Comparison of ENCODE assay signal across 18 cellular contexts in genomic region chr13:50285283-50285682, GRCh38.
DNase-seq lines count a peak whose midpoint lies in the region; ATAC-seq, FAIRE-seq and TF ChIP-seq lines count a peak whose summit lies in the region.
"Had no signal": no experiment of that assay in that cellular context is flagged by ENCODE, and none has a peak within 500 bp of the region (broad histone marks: within the 10 kb centered on the region; RNA-seq: fewer than 3 reads in every experiment).

No MANE protein-coding gene starts in this region.

- peaks cover 60% of the 10 kb centered on the region for H3K4me1 Mint-ChIP-seq in CD14-positive monocyte

- peak overlapping the region; percentile 75 to 91 (median 88) for H3K27ac Mint-ChIP-seq in CD14-positive monocyte
- H3K27ac Mint-ChIP-seq: CD4-positive, alpha-beta memory T cell had no signal

- no peak overlapping the region for H3K9ac ChIP-seq in OCI-LY3 (ENCODE audit: low read length)

- H3K36me3 ChIP-seq in OCI-LY3 (replicated peaks; ENCODE audit: low read depth, low read length) = peaks cover 6% of the 10 kb centered on the region

- DNase-seq in CD14-positive monocyte (ENCODE audit: low spot score) = no peak
- DNase-seq in GM19239 (ENCODE audit: insufficient read length, low spot score) = no peak
- DNase-seq in posterior vena cava (ENCODE audit: low spot score) = no peak
- DNase-seq in D341Med (ENCODE audit: low spot score) = no peak
- no peak for DNase-seq in HK-2 (ENCODE audit: unreplicated experiment)
- DNase-seq: CD4-positive, alpha-beta memory T cell; EL; NCI-H1105; NCI-H1694 treated with DMSO at 0.1 percent for 48 hours; NCI-H345; NCI-H526 treated with DMSO at 0.1 percent for 48 hours; NK-92 treated with Interleukin-12 subunit alpha and Interleukin-12 subunit beta, amount 100 ng/mL, for 24 hours; SHP77 had no signal

- peaks cover 7% of the 10 kb centered on the region for H3K9me3 ChIP-seq in OCI-LY3 (ENCODE audit: insufficient read depth, low read length)

- H3K4me3 ChIP-seq in OCI-LY3 (ENCODE audit: low read length) = peak overlapping the region; percentile 15; the same call in 1 of the 2 replicates

- H3K4me2 ChIP-seq in OCI-LY3 (ENCODE audit: low read length) = peak overlapping the region; percentile 48

- peaks cover 2 to 13% (median 5%) of the 10 kb centered on the region in 7 donors for H3K9me3 Mint-ChIP-seq in CD14-positive monocyte

- peak; percentile 82 for FAIRE-seq in GM19239 (lab: Jason Lieb, UNC)
- FAIRE-seq: H54, RCC 7860 had no signal

- H4K20me1 ChIP-seq in OCI-LY3 (ENCODE audit: insufficient read depth, low read length) = peaks cover 32% of the 10 kb centered on the region

- peaks cover 2 to 10% of the 10 kb centered on the region in 2 donors for H3K36me3 Mint-ChIP-seq in CD14-positive monocyte

- peaks cover 72% of the 10 kb centered on the region for H3K27me3 ChIP-seq in OCI-LY3 (ENCODE audit: low read depth, low read length)

- H3K27me3 Mint-ChIP-seq in CD14-positive monocyte (ENCODE audit: low read depth in 3 of 3) = no peaks in the 10 kb centered on the region
- H3K27me3 Mint-ChIP-seq: CD4-positive, alpha-beta memory T cell had no signal

- ATAC-seq in HG02852 (IDR thresholded peaks at IDR 0.05; ENCODE audit: unreplicated experiment) = peak; percentile 50
- no peak for ATAC-seq in GM18520 (IDR thresholded peaks at IDR 0.05; ENCODE audit: unreplicated experiment)

- no peak overlapping the region for H2AFZ ChIP-seq in OCI-LY3 (ENCODE audit: low read depth, low read length)

- H3K27ac ChIP-seq in OCI-LY3 (ENCODE audit: low read length) = no peak overlapping the region

- H3K4me1 ChIP-seq in OCI-LY3 (ENCODE audit: low read length) = peaks cover 28% of the 10 kb centered on the region

- no peak for TF ChIP-seq CTCF in CD14-positive monocyte (IDR thresholded peaks at IDR 0.05)
- no peak for TF ChIP-seq CTCF in OCI-LY3 (IDR thresholded peaks at IDR 0.05; ENCODE audit: low read depth, low read length)

- no peak overlapping the region for H3K4me3 Mint-ChIP-seq in CD14-positive monocyte
- H3K4me3 Mint-ChIP-seq: CD4-positive, alpha-beta memory T cell had no signal

- intact Hi-C loops in CD14-positive monocyte (cut with micrococcal nuclease) = loop anchor here (10.0 kb wide), 2 partner anchors 50 to 60 kb away; no protein-coding TSS in a partner anchor
- intact Hi-C loops in posterior vena cava (cut with DNase I) = no loop called here

- no peaks in the 10 kb centered on the region for H3K79me2 ChIP-seq in OCI-LY3 (ENCODE audit: low read length)

Comparison
In these comparisons a context has a peak if more than half of its experiments do, and no peak if none do; other contexts are left out.
1. intact Hi-C loops: an anchor here in CD14-positive monocyte (10.0 kb wide); none called in posterior vena cava.